ENCODE assay signal across 9 cellular contexts in genomic region chr10:92849576-92850090, GRCh38. TPM values are rescaled to one million over a fixed set of nuclear protein-coding genes. Genes with fewer than 3 reads are reported as not detected.
A peak's percentile ranks its signal among the peaks of the same experiment; 100 is the strongest.
DNase-seq lines count a peak whose midpoint lies in the region; ATAC-seq, FAIRE-seq and TF ChIP-seq lines count a peak whose summit lies in the region.
"Had no signal": no experiment of that assay in that cellular context is flagged by ENCODE, and none has a peak within 500 bp of the region (broad histone marks: within the 10 kb centered on the region; RNA-seq: fewer than 3 reads in every experiment).

No MANE protein-coding gene starts in this region.

- no peaks in the 10 kb centered on the region for H3K27me3 Mint-ChIP-seq in activated CD4-positive, alpha-beta memory T cell treated with anti-CD3 and anti-CD28 coated beads for 36 hours

- peak overlapping the region; percentile 80 for H3K4me3 Mint-ChIP-seq in activated CD4-positive, alpha-beta memory T cell treated with anti-CD3 and anti-CD28 coated beads for 36 hours

- H3K4me1 Mint-ChIP-seq in activated CD4-positive, alpha-beta memory T cell treated with anti-CD3 and anti-CD28 coated beads for 36 hours (ENCODE audit: low read depth), result peaks cover 45% of the 10 kb centered on the region

- no peak for ATAC-seq in heart right ventricle
- ATAC-seq in left cardiac atrium, result no peak
- no peak for ATAC-seq in upper lobe of left lung (ENCODE audit: low FRiP score in 2 of 2)

- 65 to 75% methylated on average over 2 of the region's 2 CpGs for WGBS in heart right ventricle, 2 donors
- 28 to 31% methylated on average over 2 of the region's 2 CpGs for WGBS in upper lobe of left lung, 2 donors
- 43 to 57% (median 49%) methylated on average over 2 of the region's 2 CpGs for WGBS in adrenal gland, 4 donors

- peaks cover 0 to 33% (median 10%) of the 10 kb centered on the region in 9 donors for H3K4me1 ChIP-seq in heart right ventricle
- H3K4me1 ChIP-seq in kidney (ENCODE audit: control insufficient read depth in 1 of 2, insufficient read depth in 1 of 2, low read depth in 1 of 2, low read length in 2 of 2), result no peaks in the 10 kb centered on the region
- peaks cover 17 to 27% (median 20%) of the 10 kb centered on the region in 4 donors for H3K4me1 ChIP-seq in upper lobe of left lung
- peaks cover 0 to 18% of the 10 kb centered on the region in 2 donors for H3K4me1 ChIP-seq in adrenal gland (replicated peaks in 1 of 2)

- no peak overlapping the region for H3K27ac Mint-ChIP-seq in activated CD4-positive, alpha-beta memory T cell treated with anti-CD3 and anti-CD28 coated beads for 36 hours

- TF ChIP-seq EP300 in upper lobe of left lung (IDR thresholded peaks at IDR 0.05), result no peak

- no peak overlapping the region for H3K27ac ChIP-seq in heart right ventricle
- H3K27ac ChIP-seq in kidney (ENCODE audit: low read depth in 2 of 2, low read length in 2 of 2), result no peak overlapping the region
- H3K27ac ChIP-seq in upper lobe of left lung, result peak overlapping the region in 2 of 4 donors; percentile 88 to 97
- no peak overlapping the region for H3K27ac ChIP-seq in adrenal gland

- CTCF ChIA-PET in activated CD4-positive, alpha-beta memory T cell treated with anti-CD3 and anti-CD28 coated beads for 36 hours (lab: Charles Lee), result interaction anchor here (1.7 kb wide), 1 partner anchor 11 kb away, joined by 6 read pairs; no protein-coding TSS in a partner anchor

- peaks cover 0 to 6% (median 0%) of the 10 kb centered on the region in 11 donors for H3K9me3 ChIP-seq in heart right ventricle
- no peaks in the 10 kb centered on the region for H3K9me3 ChIP-seq in kidney (ENCODE audit: control insufficient read depth in 1 of 2, low read length in 2 of 2)
- H3K9me3 ChIP-seq in upper lobe of left lung, result no peaks in the 10 kb centered on the region
- no peaks in the 10 kb centered on the region for H3K9me3 ChIP-seq in adrenal gland (replicated peaks in 1 of 3)

- TF ChIP-seq CTCF in heart right ventricle (IDR thresholded peaks at IDR 0.05) (no peak), kidney (IDR thresholded peaks at IDR 0.05; ENCODE audit: borderline replicate concordance, extremely low read depth, insufficient read depth) (no peak), upper lobe of left lung (IDR thresholded peaks at IDR 0.05) (no peak), adrenal gland (IDR thresholded peaks at IDR 0.05) (no peak)

- intact Hi-C loops in heart right ventricle (cut with DNase I) (loop anchor here in 4 of 10 donors (5.0 to 10.0 kb wide), 3 partner anchors 33 to 255 kb away; partner anchors contain the start of gene KIF11 (in 1 of the 4)), left cardiac atrium (cut with DNase I) (loop anchor here in 1 of 2 donors (5.0 kb wide), 1 partner anchor 33 kb away; no protein-coding TSS in a partner anchor), kidney (cut with DNase I) (no loop called here), adrenal gland (cut with DNase I) (loop anchor here in 1 of 2 donors (10.0 kb wide), 1 partner anchor 255 kb away; the partner anchor contains the start of gene KIF11)
- intact Hi-C loops in activated CD4-positive, alpha-beta memory T cell treated with anti-CD3 and anti-CD28 coated beads for 36 hours (cut with micrococcal nuclease), result loop anchor here (2.0 to 10.0 kb wide), 3 partner anchors 157 to 645 kb away; partner anchors contain the start of genes CEP55 and KIF11

- no peak for FAIRE-seq in kidney (lab: Jason Lieb, UNC)

- peak overlapping the region in 1 of 2 donors; percentile 29 for H3K9ac ChIP-seq in kidney (ENCODE audit: low read length in 2 of 2)

- H3K36me3 ChIP-seq in heart right ventricle, result no peaks in the 10 kb centered on the region
- H3K36me3 ChIP-seq in kidney (ENCODE audit: control insufficient read depth in 1 of 2, insufficient read depth in 2 of 2, low read length in 2 of 2), result no peaks in the 10 kb centered on the region
- H3K36me3 ChIP-seq in upper lobe of left lung, result no peaks in the 10 kb centered on the region
- H3K36me3 ChIP-seq in adrenal gland (replicated peaks in 1 of 2), result no peaks in the 10 kb centered on the region

- H3K27me3 ChIP-seq in heart right ventricle (no peaks in the 10 kb centered on the region), upper lobe of left lung (no peaks in the 10 kb centered on the region), adrenal gland (no peaks in the 10 kb centered on the region)

- no peaks in the 10 kb centered on the region for H3K9me3 Mint-ChIP-seq in activated CD4-positive, alpha-beta memory T cell treated with anti-CD3 and anti-CD28 coated beads for 36 hours

- H3K4me3 ChIP-seq in heart right ventricle (peak overlapping the region in 9 of 10 donors; percentile 70 to 100 (median 97)), kidney (ENCODE audit: low read length in 2 of 2) (peak overlapping the region; percentile 70 to 91), upper lobe of left lung (peak overlapping the region in 3 of 4 donors; percentile 94 to 100 (median 99)), adrenal gland (peak overlapping the region in 1 of 4 donors; percentile 88)

- no peak for DNase-seq in heart right ventricle
- no peak for DNase-seq in left cardiac atrium
- DNase-seq in activated CD4-positive, alpha-beta memory T cell treated with anti-CD3 and anti-CD28 coated beads for 36 hours, result no peak
- no peak for DNase-seq in kidney
- no peak for DNase-seq in upper lobe of left lung
- no peak for DNase-seq in adrenal gland
- DNase-seq in putamen (ENCODE audit: low spot score), result no peak
- no peak for DNase-seq in NCI-H2029 treated with DMSO at 0.1 percent for 48 hours (lab: John Stamatoyannopoulos, UW)
- DNase-seq: activated CD8-positive, alpha-beta memory T cell treated with anti-CD3 and anti-CD28 coated beads, Interleukin-2, amount 50 U/mL, for 48 hours had no signal

- POLR2A ChIA-PET in activated CD4-positive, alpha-beta memory T cell treated with anti-CD3 and anti-CD28 coated beads for 36 hours (lab: Charles Lee), result interaction anchor here (1.1 kb wide), 1 partner anchor 30 kb away, joined by 3 read pairs; no protein-coding TSS in a partner anchor

- no peaks in the 10 kb centered on the region for H3K36me3 Mint-ChIP-seq in activated CD4-positive, alpha-beta memory T cell treated with anti-CD3 and anti-CD28 coated beads for 36 hours

- no peak for TF ChIP-seq POLR2A in upper lobe of left lung (IDR thresholded peaks at IDR 0.05)
- no peak for TF ChIP-seq POLR2A in adrenal gland (IDR thresholded peaks at IDR 0.05)

RNA-seq across cellular contexts. Expression of gene EXOC6, which starts 1.3 kb away (rescaled TPM):
- total RNA-seq in heart right ventricle (10 to 100 TPM in 2 of 10 donors, 1 to 10 TPM in 8; 8.7 to 11.7 (median 9.5) TPM), left cardiac atrium (10 to 100 TPM in 1 of 2 donors, 1 to 10 TPM in 1; 9.7 to 13.4 TPM), kidney (17.0 TPM), upper lobe of left lung (10 to 100 TPM in 5 of 6 donors, 1 to 10 TPM in 1; 7.1 to 27.3 (median 20.1) TPM), adrenal gland (10 to 100 TPM; 14.2 to 41.6 (median 27.0) TPM)
- polyA plus RNA-seq in heart right ventricle (1 to 10 TPM; 3.3 to 8.0 TPM), kidney (ENCODE audit: insufficient read depth, low read depth, low replicate concordance) (9.5 TPM), adrenal gland (10 to 100 TPM in 1 of 3 donors, 1 to 10 TPM in 2; 7.1 to 25.6 (median 9.0) TPM)
- 10 to 100 TPM; 10.7 to 10.8 TPM for total RNA-seq in activated CD4-positive, alpha-beta memory T cell treated with anti-CD3 and anti-CD28 coated beads for 36 hours
